ENCODE assay signal across 23 cellular contexts in genomic region chr17:37037590-37038155, GRCh38.
DNase-seq lines count a peak whose midpoint lies in the region; ATAC-seq and TF ChIP-seq lines count a peak whose summit lies in the region.
"Had no signal": no experiment of that assay in that cellular context is flagged by ENCODE, and none has a peak within 500 bp of the region (broad histone marks: within the 10 kb centered on the region; RNA-seq: fewer than 3 reads in every experiment).

No MANE protein-coding gene starts in this region.

- no peaks in the 10 kb centered on the region for H3K9me3 ChIP-seq in CD4-positive, alpha-beta T cell (ENCODE audit: control insufficient read depth, low read length)
- H3K9me3 ChIP-seq: Peyer's patch had no signal

- H3K9me3 Mint-ChIP-seq in effector memory CD8-positive, alpha-beta T cell, result no peaks in the 10 kb centered on the region
- no peaks in the 10 kb centered on the region for H3K9me3 Mint-ChIP-seq in CD4-positive, alpha-beta T cell

- no peak overlapping the region for H3K4me3 Mint-ChIP-seq in effector memory CD8-positive, alpha-beta T cell
- no peak overlapping the region for H3K4me3 Mint-ChIP-seq in CD4-positive, alpha-beta T cell
- H3K4me3 Mint-ChIP-seq: B cell had no signal

- CTCF ChIA-PET in BJ (lab: Yijun Ruan, JAX), result interaction anchor here (0.6 to 1.2 kb wide), 3 partner anchors 10 to 412 kb away, joined by 3 read pairs; no protein-coding TSS in a partner anchor
- CTCF ChIA-PET in CD4-positive, alpha-beta T cell (lab: Charles Lee), result interaction anchor here (0.8 to 2.0 kb wide), 2 partner anchors 10 to 16 kb away, joined by 3 to 10 read pairs; no protein-coding TSS in a partner anchor

- no peak for TF ChIP-seq CTCF in BJ (IDR thresholded peaks at IDR 0.05; ENCODE audit: insufficient read depth, low read depth, low read length)
- no peak for TF ChIP-seq CTCF in CD4-positive, alpha-beta T cell (IDR thresholded peaks at IDR 0.05)

- POLR2A ChIA-PET in BJ (lab: Charles Lee), result no interaction called here
- POLR2A ChIA-PET in CD4-positive, alpha-beta T cell (lab: Charles Lee), result no interaction called here

- intact Hi-C loops in CD4-positive, alpha-beta T cell (cut with DNase I, micrococcal nuclease), result no loop called here

- no peak for ATAC-seq in effector memory CD8-positive, alpha-beta T cell (replicated peaks)
- no peak for ATAC-seq in GM18511 (IDR thresholded peaks at IDR 0.05; ENCODE audit: unreplicated experiment)
- ATAC-seq in CD4-positive, alpha-beta T cell (ENCODE audit: poor library complexity), result no peak
- ATAC-seq: HepG2 had no signal

- H3K36me3 Mint-ChIP-seq in effector memory CD8-positive, alpha-beta T cell (ENCODE audit: insufficient read depth), result peaks cover 36% of the 10 kb centered on the region
- peaks cover 57% of the 10 kb centered on the region for H3K36me3 Mint-ChIP-seq in CD4-positive, alpha-beta T cell (ENCODE audit: low read depth)

- no peaks in the 10 kb centered on the region for H3K27me3 Mint-ChIP-seq in effector memory CD8-positive, alpha-beta T cell
- H3K27me3 Mint-ChIP-seq in CD4-positive, alpha-beta T cell, result no peaks in the 10 kb centered on the region
- H3K27me3 Mint-ChIP-seq: B cell had no signal

- H3K4me1 Mint-ChIP-seq in effector memory CD8-positive, alpha-beta T cell (ENCODE audit: low read depth in 2 of 2), result peaks cover 6 to 11% of the 10 kb centered on the region in 2 donors
- no peaks in the 10 kb centered on the region for H3K4me1 Mint-ChIP-seq in CD4-positive, alpha-beta T cell (ENCODE audit: low read depth)
- H3K4me1 Mint-ChIP-seq: B cell had no signal

- DNase-seq in BJ (ENCODE audit: low read depth), result peak; percentile 5
- DNase-seq in EH (ENCODE audit: low read depth), result peak; percentile 44
- DNase-seq in effector memory CD8-positive, alpha-beta T cell, result no peak
- peak; percentile 59 for DNase-seq in myocyte (ENCODE audit: low read depth)
- DNase-seq in NCI-H510A (lab: John Stamatoyannopoulos, UW), result no peak
- no peak for DNase-seq in CD4-positive, alpha-beta T cell
- DNase-seq: DMS79, GF-D8, H7, Karpas-422, MV-4-11, NCI-H1105 treated with DMSO at 0.1 percent for 48 hours, NCI-H146, NCI-H1930, NCI-H2107, NCI-H524 treated with DMSO at 0.1 percent for 48 hours, NCI-H774, Peyer's patch, SIG-M5 had no signal

- peak overlapping the region; percentile 32 to 59 for H3K27ac Mint-ChIP-seq in effector memory CD8-positive, alpha-beta T cell
- no peak overlapping the region for H3K27ac Mint-ChIP-seq in CD4-positive, alpha-beta T cell
- H3K27ac Mint-ChIP-seq: B cell had no signal

- H3K4me3 ChIP-seq in BJ (ENCODE audit: low read depth, low read length), result no peak overlapping the region
- H3K4me3 ChIP-seq: Peyer's patch, SK-N-MC had no signal

- H3K27ac ChIP-seq in CD4-positive, alpha-beta T cell (ENCODE audit: low read depth, low read length), result no peak overlapping the region
- H3K27ac ChIP-seq: Peyer's patch, SK-N-MC had no signal

- no peaks in the 10 kb centered on the region for H3K36me3 ChIP-seq in BJ (ENCODE audit: control insufficient read depth, insufficient read depth, low read length)
- H3K36me3 ChIP-seq: Peyer's patch had no signal

- no peaks in the 10 kb centered on the region for H3K27me3 ChIP-seq in BJ (ENCODE audit: control insufficient read depth, insufficient read depth, low read length)
- H3K27me3 ChIP-seq in CD4-positive, alpha-beta T cell (ENCODE audit: control insufficient read depth, insufficient read depth, low read length), result no peaks in the 10 kb centered on the region
- H3K27me3 ChIP-seq: Peyer's patch had no signal

Comparison
In these comparisons a context has a peak if more than half of its experiments do, and no peak if none do; other contexts are left out.
1. DNase-seq: peak in BJ (single experiment), EH (single experiment) and myocyte (single experiment); none in effector memory CD8-positive, alpha-beta T cell (0 of 3), NCI-H510A (single experiment) and CD4-positive, alpha-beta T cell (0 of 10).